13 cellular contexts compared by ENCODE assay signal in the genomic region with DNA sequence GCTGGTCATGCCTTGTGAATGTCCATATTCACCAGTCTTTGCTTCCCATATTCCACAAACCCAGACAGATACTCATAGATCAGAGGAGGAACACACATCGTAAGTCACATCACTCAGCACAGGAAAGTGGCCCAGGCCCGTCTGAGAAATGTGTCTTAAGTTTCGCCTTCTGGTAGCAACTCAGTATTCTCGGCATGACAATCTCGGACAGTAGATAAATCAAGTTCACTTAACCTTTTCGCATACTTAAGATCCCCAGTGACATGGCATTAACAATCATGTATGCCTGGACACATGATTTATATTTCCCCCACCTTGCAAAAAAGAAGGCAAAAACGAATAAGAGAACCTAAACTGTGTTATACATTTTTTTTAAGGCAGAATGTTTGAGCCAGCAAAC.
DNase-seq lines count a peak whose midpoint lies in the region; TF ChIP-seq lines count a peak whose summit lies in the region.
"Had no signal": no experiment of that assay in that cellular context is flagged by ENCODE, and none has a peak within 500 bp of the region (broad histone marks: within the 10 kb centered on the region; RNA-seq: fewer than 3 reads in every experiment).

No MANE protein-coding gene starts in this region.

- H3K27me3 Mint-ChIP-seq in H9 (ENCODE audit: low read depth) (no peaks in the 10 kb centered on the region), endothelial cell (ENCODE audit: unreplicated experiment) (peaks cover 3% of the 10 kb centered on the region), nephron progenitor cell (ENCODE audit: low read depth, poor library complexity) (no peaks in the 10 kb centered on the region)
- H3K27me3 Mint-ChIP-seq: B cell had no signal

- no peak overlapping the region for H2BK15ac ChIP-seq in H9 (ENCODE audit: low read depth, low read length)

- H3K23me2 ChIP-seq in H9 (ENCODE audit: insufficient read length, low read depth, low read length, poor library complexity, severe bottlenecking): no peaks in the 10 kb centered on the region

- no peak overlapping the region for H3K18ac ChIP-seq in H9 (ENCODE audit: insufficient read length, low read depth, low read length)

- no peaks in the 10 kb centered on the region for H3K9me3 ChIP-seq in H9 (ENCODE audit: control insufficient read depth, low read depth, low read length)
- H3K9me3 ChIP-seq: BLaER1 treated with 17β-estradiol and CSF1 and Interleukin-3, amounts not matched to agents 10 nM and 100 nM had no signal

- H2BK120ac ChIP-seq in H9 (ENCODE audit: low read depth, low read length, poor library complexity, severe bottlenecking): no peak overlapping the region

- no peak overlapping the region for H4K5ac ChIP-seq in H9 (ENCODE audit: insufficient read length, low read depth, low read length)

- peaks cover 3% of the 10 kb centered on the region; the same call in 1 of the 2 replicates for H3K4me1 ChIP-seq in H9 (ENCODE audit: insufficient read depth, low read length)

- H3K79me1 ChIP-seq in H9 (ENCODE audit: insufficient read depth, low read depth, low read length, poor library complexity, severe bottlenecking): no peaks in the 10 kb centered on the region

- H3K27ac Mint-ChIP-seq in H9 (peak overlapping the region in 2 of 3 experiments; percentile 1 to 12; a peak in 2 of 7 replicates), endothelial cell (ENCODE audit: unreplicated experiment) (peak overlapping the region; percentile 87), nephron progenitor cell (peak overlapping the region; percentile 4)
- H3K27ac Mint-ChIP-seq: B cell; CD8-positive, alpha-beta T cell had no signal

- no peaks in the 10 kb centered on the region for H3K79me2 ChIP-seq in H9 (ENCODE audit: insufficient read depth, low read length)

- H3K23ac ChIP-seq in H9 (ENCODE audit: insufficient read length, low read depth, low read length): no peak overlapping the region

- H3K36me3 Mint-ChIP-seq in H9 (ENCODE audit: insufficient read depth in 1 of 3, low read depth in 3 of 3) (0 out of 7 replicates have a peak, but pooled peaks cover 0 to 2% (median 0%) of the 10 kb centered on the region in 3 experiments), endothelial cell (ENCODE audit: low read depth, unreplicated experiment) (no peaks in the 10 kb centered on the region), nephron progenitor cell (ENCODE audit: low read depth) (no peaks in the 10 kb centered on the region)
- H3K36me3 Mint-ChIP-seq: CD8-positive, alpha-beta T cell had no signal

- H2AK5ac ChIP-seq in H9 (ENCODE audit: insufficient read length, low read length): no peak overlapping the region

- H4K91ac ChIP-seq in H9 (ENCODE audit: insufficient read length, low read depth, low read length): no peak overlapping the region

- H4K20me1 ChIP-seq in H9 (ENCODE audit: control insufficient read depth, insufficient read depth, insufficient read length): no peaks in the 10 kb centered on the region
- H4K20me1 ChIP-seq: BLaER1 treated with 17β-estradiol and CSF1 and Interleukin-3, amounts not matched to agents 10 nM and 100 nM had no signal

- no peak overlapping the region for H2BK20ac ChIP-seq in H9 (ENCODE audit: low read depth, low read length, poor library complexity, severe bottlenecking)

- H3K4me2 ChIP-seq in H9 (ENCODE audit: insufficient read depth, insufficient read length, low read length): no peak overlapping the region
- H3K4me2 ChIP-seq: BLaER1 treated with 17β-estradiol and CSF1 and Interleukin-3, amounts not matched to agents 10 nM and 100 nM had no signal

- no peak overlapping the region for H3K14ac ChIP-seq in H9 (ENCODE audit: insufficient read depth, low read length)

- H3K9me3 Mint-ChIP-seq in H9 (no peaks in the 10 kb centered on the region), endothelial cell (ENCODE audit: unreplicated experiment) (no peaks in the 10 kb centered on the region), nephron progenitor cell (peaks cover 4% of the 10 kb centered on the region)

- no CpG with 5 or more reads among the region's 7 CpGs for WGBS in H9 (ENCODE audit: extremely low coverage, insufficient read length, low lambda C conversion rate)

- H3K4me3 Mint-ChIP-seq in H9 (no peak overlapping the region), endothelial cell (ENCODE audit: unreplicated experiment) (no peak overlapping the region), nephron progenitor cell (no peak overlapping the region)
- H3K4me3 Mint-ChIP-seq: B cell; CD8-positive, alpha-beta T cell had no signal

- H3K27me3 ChIP-seq in H9 (ENCODE audit: insufficient read depth, low read length): no peaks in the 10 kb centered on the region
- H3K27me3 ChIP-seq: BLaER1 treated with 17β-estradiol and CSF1 and Interleukin-3, amounts not matched to agents 10 nM and 100 nM had no signal

- no peak overlapping the region for H2AFZ ChIP-seq in H9 (ENCODE audit: low read length)

- H3T11ph ChIP-seq in H9 (ENCODE audit: low read length): no peak overlapping the region

- H3K4me1 Mint-ChIP-seq in H9 (peaks cover 43% of the 10 kb centered on the region in 2 experiments), endothelial cell (ENCODE audit: unreplicated experiment) (peaks cover 46% of the 10 kb centered on the region), nephron progenitor cell (peaks cover 35% of the 10 kb centered on the region)
- H3K4me1 Mint-ChIP-seq: B cell had no signal

- TF ChIP-seq CTCF in H9 (conservative IDR thresholded peaks at IDR 0.05) (no peak), endothelial cell (IDR thresholded peaks at IDR 0.05; ENCODE audit: unreplicated experiment) (no peak), nephron progenitor cell (IDR thresholded peaks at IDR 0.05) (no peak), GM20000 (IDR thresholded peaks at IDR 0.05; ENCODE audit: extremely low read depth, missing control alignments) (no peak)

- no peak overlapping the region for H2BK12ac ChIP-seq in H9 (ENCODE audit: insufficient read length, low read depth, low read length)

- H4K8ac ChIP-seq in H9 (replicated peaks; ENCODE audit: insufficient read length, low read depth, low read length): no peak overlapping the region

- H2BK5ac ChIP-seq in H9 (ENCODE audit: insufficient read length, low read length): no peak overlapping the region

- no peak overlapping the region for H3K56ac ChIP-seq in H9 (ENCODE audit: insufficient read length, low read depth, low read length)

- H3K9ac ChIP-seq in H9 (ENCODE audit: extremely low read depth, insufficient read length, low read length): no peak overlapping the region
- H3K9ac ChIP-seq: BLaER1 treated with 17β-estradiol and CSF1 and Interleukin-3, amounts not matched to agents 10 nM and 100 nM had no signal

- no peak overlapping the region for H3K4ac ChIP-seq in H9 (ENCODE audit: low read depth, low read length)

- DNase-seq in H9 (no peak), endothelial cell (ENCODE audit: low spot score) (no peak), nephron progenitor cell (no peak), NCI-H187 treated with DMSO at 0.1 percent for 48 hours (lab: John Stamatoyannopoulos, UW) (no peak), GM20000 (ENCODE audit: low spot score) (no peak), mucosa of gallbladder (ENCODE audit: low spot score) (no peak)
- DNase-seq: Calu3; CD8-positive, alpha-beta T cell; GOT3; H7; IMR-90 had no signal

- H3K27ac ChIP-seq in H9 (ENCODE audit: insufficient read length, low read depth, low read length): no peak overlapping the region
- H3K27ac ChIP-seq: BLaER1 treated with 17β-estradiol and CSF1 and Interleukin-3, amounts not matched to agents 10 nM and 100 nM had no signal

Comparison
In these comparisons a context has a peak if more than half of its experiments do, and no peak if none do; other contexts are left out.
1. H3K27ac Mint-ChIP-seq: peak in every context shown above with its lines; median percentile 87 in endothelial cell; 6 in H9; 4 in nephron progenitor cell.